ENCODE assay signal across 20 cellular contexts in the genomic region with DNA sequence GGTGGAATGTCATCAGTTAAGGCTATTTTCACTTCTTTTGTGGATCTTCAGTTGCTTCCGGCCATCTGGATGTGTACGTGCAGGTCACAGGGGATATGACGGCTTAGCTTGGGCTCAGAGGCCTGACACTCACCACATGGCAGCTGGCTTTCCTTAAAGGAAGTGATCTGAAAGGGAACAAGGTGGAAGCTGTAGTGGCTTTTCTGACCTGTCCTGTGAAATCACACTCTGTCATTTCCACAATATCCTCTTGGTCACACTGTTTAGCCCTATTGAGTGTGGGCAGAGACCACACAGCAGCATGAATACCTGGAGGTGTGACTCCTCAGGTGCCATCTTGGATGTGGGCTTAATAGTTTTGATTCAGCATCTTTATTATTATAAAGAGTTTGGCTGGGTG. TPM values are rescaled to one million over a fixed set of nuclear protein-coding genes. Genes with fewer than 3 reads are reported as not detected.
DNase-seq lines count a peak whose midpoint lies in the region; ATAC-seq and TF ChIP-seq lines count a peak whose summit lies in the region.
"Had no signal": no experiment of that assay in that cellular context is flagged by ENCODE, and none has a peak within 500 bp of the region (broad histone marks: within the 10 kb centered on the region; RNA-seq: fewer than 3 reads in every experiment).

No MANE protein-coding gene starts in this region.

- H4K20me1 ChIP-seq in BLaER1 treated with 17β-estradiol and CSF1 and Interleukin-3, amounts not matched to agents 10 nM and 100 nM: no peaks in the 10 kb centered on the region

- H3K4me3 ChIP-seq in BLaER1 treated with 17β-estradiol and CSF1 and Interleukin-3, amounts not matched to agents 10 nM and 100 nM: no peak overlapping the region
- H3K4me3 ChIP-seq in WERI-Rb-1 (ENCODE audit: low read depth, low read length): no peak overlapping the region
- no peak overlapping the region for H3K4me3 ChIP-seq in liver (ENCODE audit: low read depth in 1 of 3, low read length in 3 of 3)
- H3K4me3 ChIP-seq: GM23248, PC-9, SJSA1 had no signal

- H3K4me2 ChIP-seq in BLaER1 treated with 17β-estradiol and CSF1 and Interleukin-3, amounts not matched to agents 10 nM and 100 nM: peak overlapping the region; percentile 54 to 77 (median 68)
- H3K4me2 ChIP-seq: PC-9 had no signal

- WGBS in liver: 81% methylated on average over 3 of the region's 3 CpGs

- TF ChIP-seq CTCF in WERI-Rb-1 (IDR thresholded peaks at IDR 0.05; ENCODE audit: low read depth, low read length): no peak
- TF ChIP-seq CTCF in liver (IDR thresholded peaks at IDR 0.05; ENCODE audit: low read depth, low read length, missing input control): no peak

- H3K27me3 ChIP-seq in BLaER1 treated with 17β-estradiol and CSF1 and Interleukin-3, amounts not matched to agents 10 nM and 100 nM: no peaks in the 10 kb centered on the region
- H3K27me3 ChIP-seq in WERI-Rb-1 (ENCODE audit: insufficient read depth, low read depth, severe bottlenecking) (no peaks in the 10 kb centered on the region), liver (ENCODE audit: control insufficient read depth in 4 of 4, insufficient read depth in 4 of 4, low read length in 3 of 4) (no peaks in the 10 kb centered on the region)
- H3K27me3 ChIP-seq: SJSA1 had no signal

- peaks cover 0 to 15% (median 8%) of the 10 kb centered on the region in 11 experiments; a peak in 8 of 22 replicates for H3K36me3 ChIP-seq in BLaER1 treated with 17β-estradiol and CSF1 and Interleukin-3, amounts not matched to agents 10 nM and 100 nM
- H3K36me3 ChIP-seq in WERI-Rb-1 (no peaks in the 10 kb centered on the region), liver (ENCODE audit: control insufficient read depth in 4 of 4, insufficient read depth in 3 of 4, low read depth in 1 of 4, low read length in 3 of 4) (no peaks in the 10 kb centered on the region)

- H3K9ac ChIP-seq in BLaER1 treated with 17β-estradiol and CSF1 and Interleukin-3, amounts not matched to agents 10 nM and 100 nM: peak overlapping the region; percentile 20 to 64 (median 38); a peak in 14 of 22 replicates
- H3K9ac ChIP-seq in liver (ENCODE audit: low read depth in 1 of 2, low read length in 2 of 2): no peak overlapping the region
- H3K9ac ChIP-seq: GM23248 had no signal

- ATAC-seq in HG03175 (IDR thresholded peaks at IDR 0.05; ENCODE audit: unreplicated experiment): no peak
- ATAC-seq: HCT116 had no signal

- peak; percentile 73 for DNase-seq in WERI-Rb-1
- DNase-seq in NCI-H2081 (lab: John Stamatoyannopoulos, UW): no peak
- DNase-seq in effector CD4-positive, alpha-beta T cell: no peak
- DNase-seq: DMS 273 treated with DMSO at 0.1 percent for 48 hours, GF-D8, GM23248, KG1, NCI-H1048, NCI-H146, NCI-H2081 treated with DMSO at 0.1 percent for 48 hours, NCI-H510A, NCI-H774, PC-9 had no signal

- peaks cover 35 to 41% (median 39%) of the 10 kb centered on the region in 11 experiments for H3K9me3 ChIP-seq in BLaER1 treated with 17β-estradiol and CSF1 and Interleukin-3, amounts not matched to agents 10 nM and 100 nM (replicated peaks in 1 of 11)
- H3K9me3 ChIP-seq in WERI-Rb-1 (ENCODE audit: severe bottlenecking) (peaks cover 16% of the 10 kb centered on the region), liver (ENCODE audit: control insufficient read depth in 4 of 4, low read length in 3 of 4) (no peaks in the 10 kb centered on the region)
- H3K9me3 ChIP-seq: SJSA1 had no signal

- TF ChIP-seq RAD21 in liver (IDR thresholded peaks at IDR 0.05): no peak

- H3K27ac ChIP-seq in BLaER1 treated with 17β-estradiol and CSF1 and Interleukin-3, amounts not matched to agents 10 nM and 100 nM: peak overlapping the region; percentile 68 to 83 (median 77); a peak in 21 of 22 replicates
- H3K27ac ChIP-seq in WERI-Rb-1 (peak overlapping the region; percentile 76), liver (ENCODE audit: low read depth in 1 of 2, low read length in 2 of 2) (no peak overlapping the region)
- H3K27ac ChIP-seq: C4-2B, GM23248, PC-9, SJSA1 had no signal

- peaks cover 41 to 59% (median 50%) of the 10 kb centered on the region in 10 experiments for H3K4me1 ChIP-seq in BLaER1 treated with 17β-estradiol and CSF1 and Interleukin-3, amounts not matched to agents 10 nM and 100 nM
- H3K4me1 ChIP-seq in liver (ENCODE audit: control insufficient read depth in 4 of 4, insufficient read depth in 4 of 4, low read length in 3 of 4): peaks cover 1 to 6% (median 4%) of the 10 kb centered on the region in 4 donors

TF ChIP-seq in liver, 16 proteins besides CTCF, POLR2A, EP300 and RAD21:
- peak; percentile 13 for TF ChIP-seq YY1 (IDR thresholded peaks at IDR 0.05)
- TF ChIP-seq GABPA (IDR thresholded peaks at IDR 0.05 in 1 of 2, conservative IDR thresholded peaks at IDR 0.05 in 1 of 2): no peak

RNA-seq across cellular contexts. Expression of a gene that starts 4.5 kb away (rescaled TPM):
- 10 to 100 TPM; 10.8 to 18.7 TPM for total RNA-seq in liver
- 10 to 100 TPM; 10.5 to 27.0 TPM for polyA plus RNA-seq in liver

RNA-seq across cellular contexts. Expression of a gene that starts 14.9 kb away (rescaled TPM):
- 1,000 to 10,000 TPM; 2,528 to 9,360 TPM for total RNA-seq in liver
- over 10,000 TPM; 15,042 to 16,395 TPM for polyA plus RNA-seq in liver

RNA-seq across cellular contexts. Expression of a gene that starts 16.7 kb away (rescaled TPM):
- total RNA-seq in liver: 1 to 10 TPM in 1 of 2 donors, not detected in 1; 1.3 TPM
- under 1 TPM in 1 of 2 donors, not detected in 1; 0.16 TPM for polyA plus RNA-seq in liver
- total RNA-seq: Daoy, GM23248 had no signal
- polyA plus RNA-seq: GM23248 had no signal

RNA-seq across cellular contexts. Expression of a gene that starts 43.0 kb away (rescaled TPM):
- 1 to 10 TPM; 8.4 to 8.7 TPM for total RNA-seq in liver
- polyA plus RNA-seq in liver: 1 to 10 TPM; 2.6 to 4.2 TPM

RNA-seq across cellular contexts. Expression of a gene that starts 43.5 kb away (rescaled TPM):
- 10 to 100 TPM; 52.5 to 80.1 TPM for total RNA-seq in liver
- 10 to 100 TPM; 29.6 to 46.7 TPM for polyA plus RNA-seq in liver

Comparison
In these comparisons a context has a peak if more than half of its experiments do, and no peak if none do; other contexts are left out.
1. H3K27ac ChIP-seq: peak in BLaER1 treated with 17β-estradiol and CSF1 and Interleukin-3, amounts not matched to agents 10 nM and 100 nM (11 of 11) and WERI-Rb-1 (single experiment); none in liver (0 of 2).
2. H3K9ac ChIP-seq: peak in BLaER1 treated with 17β-estradiol and CSF1 and Interleukin-3, amounts not matched to agents 10 nM and 100 nM (11 of 11); none in liver (0 of 2).